ENCODE assay signal across 13 cellular contexts in genomic region chr3:5305681-5305983, GRCh38.
A peak's percentile ranks its signal among the peaks of the same experiment; 100 is the strongest.
DNase-seq lines count a peak whose midpoint lies in the region; ATAC-seq and TF ChIP-seq lines count a peak whose summit lies in the region.
"Had no signal": no experiment of that assay in that cellular context is flagged by ENCODE, and none has a peak within 500 bp of the region (broad histone marks: within the 10 kb centered on the region; RNA-seq: fewer than 3 reads in every experiment).

No MANE protein-coding gene starts in this region.

- H3K27me3 ChIP-seq in foreskin keratinocyte: no peaks in the 10 kb centered on the region
- peaks cover 0 to 2% of the 10 kb centered on the region in 2 donors for H3K27me3 ChIP-seq in aorta (ENCODE audit: control insufficient read depth in 1 of 2, insufficient read depth in 2 of 2, low read length in 1 of 2)

- peaks cover 6% of the 10 kb centered on the region for H3K4me1 ChIP-seq in foreskin keratinocyte
- H3K4me1 ChIP-seq in aorta (ENCODE audit: control insufficient read depth in 1 of 2, insufficient read depth in 2 of 2, low read length in 2 of 2): no peaks in the 10 kb centered on the region

- TF ChIP-seq CTCF in foreskin keratinocyte (conservative IDR thresholded peaks at IDR 0.05): no peak

- H3K9me3 ChIP-seq in aorta (ENCODE audit: control insufficient read depth, low read length): no peaks in the 10 kb centered on the region

- WGBS in aorta, 2 donors: 68 to 69% methylated on average over 2 of the region's 2 CpGs

- H3K4me3 ChIP-seq in aorta (ENCODE audit: low read length in 2 of 2): no peak overlapping the region

- intact Hi-C loops in aorta (cut with DNase I): no loop called here

- H3K36me3 ChIP-seq in aorta (ENCODE audit: control insufficient read depth in 1 of 2, insufficient read depth in 2 of 2, low read length in 1 of 2): no peaks in the 10 kb centered on the region

- DNase-seq in foreskin keratinocyte (no peak), aorta (no peak), CD1c-positive myeloid dendritic cell (ENCODE audit: extremely low spot score) (no peak)
- DNase-seq: activated CD4-positive, alpha-beta T cell treated with anti-CD3 and anti-CD28 coated beads, Interleukin-2, amount 50 U/mL, for 1 hour; foreskin fibroblast; NCI-H1694; NCI-H446 treated with DMSO at 0.1 percent for 48 hours had no signal

- H3K27ac ChIP-seq in foreskin keratinocyte: no peak overlapping the region
- H3K27ac ChIP-seq in aorta (ENCODE audit: low read depth in 1 of 2, low read length in 2 of 2): no peak overlapping the region

- ATAC-seq in GM18858 (IDR thresholded peaks at IDR 0.05; ENCODE audit: unreplicated experiment) (peak; percentile 8), GM21360 (IDR thresholded peaks at IDR 0.05; ENCODE audit: unreplicated experiment) (peak; percentile 27), HG02973 (IDR thresholded peaks at IDR 0.05; ENCODE audit: unreplicated experiment) (peak; percentile 20), foreskin keratinocyte (peak; percentile 44), HG02938 (IDR thresholded peaks at IDR 0.05; ENCODE audit: unreplicated experiment) (no peak), HG03571 (IDR thresholded peaks at IDR 0.05; ENCODE audit: unreplicated experiment) (no peak), aorta (ENCODE audit: low FRiP score) (no peak)
- ATAC-seq: natural killer cell treated with Interleukin-12 subunit alpha and Interleukin-12 subunit beta and Interleukin-15 and Interleukin-18, amount 100 ng/mL, for 72 hours had no signal

Comparison
In these comparisons a context has a peak if more than half of its experiments do, and no peak if none do; other contexts are left out.
1. ATAC-seq: peak in GM18858 (single experiment), GM21360 (single experiment), HG02973 (single experiment) and foreskin keratinocyte (single experiment); none in HG02938 (single experiment), HG03571 (single experiment) and aorta (single experiment).